19 cellular contexts compared by ENCODE assay signal in genomic region chr12:27984275-27984674, GRCh38. TPM values are rescaled to one million over a fixed set of nuclear protein-coding genes. Genes with fewer than 3 reads are reported as not detected.
DNase-seq lines count a peak whose midpoint lies in the region; ATAC-seq, FAIRE-seq and TF ChIP-seq lines count a peak whose summit lies in the region.
"Had no signal": no experiment of that assay in that cellular context is flagged by ENCODE, and none has a peak within 500 bp of the region (broad histone marks: within the 10 kb centered on the region; RNA-seq: fewer than 3 reads in every experiment).

No MANE protein-coding gene starts in this region.

- no peaks in the 10 kb centered on the region for H3K9me1 ChIP-seq in keratinocyte (ENCODE audit: control insufficient read depth, extremely low read depth, insufficient read depth, low read length)

- CTCF ChIA-PET in activated CD4-positive, alpha-beta memory T cell treated with anti-CD3 and anti-CD28 coated beads for 36 hours (lab: Charles Lee), result no interaction called here

- H3K79me2 ChIP-seq in astrocyte (ENCODE audit: insufficient read depth, low read length), result no peaks in the 10 kb centered on the region
- no peaks in the 10 kb centered on the region for H3K79me2 ChIP-seq in keratinocyte (ENCODE audit: control insufficient read depth, insufficient read depth, low read length)

- no peaks in the 10 kb centered on the region for H3K27me3 ChIP-seq in astrocyte (ENCODE audit: insufficient read depth, low read length)
- H3K27me3 ChIP-seq in keratinocyte (ENCODE audit: control insufficient read depth, extremely low read depth, insufficient read depth, low read length), result no peaks in the 10 kb centered on the region

- H3K27ac ChIP-seq in astrocyte (ENCODE audit: low read depth, low read length), result peak overlapping the region; percentile 70
- peak overlapping the region; percentile 91 for H3K27ac ChIP-seq in keratinocyte (ENCODE audit: control insufficient read depth, insufficient read depth, low read length)
- H3K27ac ChIP-seq in substantia nigra (ENCODE audit: low read depth, low read length, poor library complexity, severe bottlenecking), result no peak overlapping the region

- H3K4me1 ChIP-seq in astrocyte (ENCODE audit: insufficient read depth, low read length) (peaks cover 27% of the 10 kb centered on the region), keratinocyte (ENCODE audit: control insufficient read depth, extremely low read depth, insufficient read depth, low read length) (peaks cover 60% of the 10 kb centered on the region)

- H3K4me1 Mint-ChIP-seq in astrocyte (ENCODE audit: low read depth, unreplicated experiment), result peaks cover 28% of the 10 kb centered on the region
- H3K4me1 Mint-ChIP-seq in activated CD4-positive, alpha-beta memory T cell treated with anti-CD3 and anti-CD28 coated beads for 36 hours (ENCODE audit: low read depth), result no peaks in the 10 kb centered on the region

- peak; percentile 76 for FAIRE-seq in astrocyte (lab: Jason Lieb, UNC)
- peak; percentile 77 for FAIRE-seq in keratinocyte (lab: Jason Lieb, UNC)

- no peaks in the 10 kb centered on the region for H3K27me3 Mint-ChIP-seq in astrocyte (ENCODE audit: low read depth, unreplicated experiment)
- H3K27me3 Mint-ChIP-seq in activated CD4-positive, alpha-beta memory T cell treated with anti-CD3 and anti-CD28 coated beads for 36 hours, result peaks cover 21% of the 10 kb centered on the region

- H3K9me3 ChIP-seq in astrocyte (ENCODE audit: insufficient read depth, low read depth, low read length) (no peaks in the 10 kb centered on the region), keratinocyte (ENCODE audit: control insufficient read depth, low read depth, low read length) (no peaks in the 10 kb centered on the region)

- H2AFZ ChIP-seq in astrocyte (ENCODE audit: low read depth, low read length) (no peak overlapping the region), keratinocyte (ENCODE audit: control insufficient read depth, low read length) (no peak overlapping the region)

- no peaks in the 10 kb centered on the region for H3K36me3 Mint-ChIP-seq in astrocyte (ENCODE audit: low read depth, unreplicated experiment)
- H3K36me3 Mint-ChIP-seq in activated CD4-positive, alpha-beta memory T cell treated with anti-CD3 and anti-CD28 coated beads for 36 hours, result no peaks in the 10 kb centered on the region

- no peak overlapping the region for H3K4me3 Mint-ChIP-seq in astrocyte (ENCODE audit: unreplicated experiment)
- H3K4me3 Mint-ChIP-seq in activated CD4-positive, alpha-beta memory T cell treated with anti-CD3 and anti-CD28 coated beads for 36 hours, result no peak overlapping the region
- H3K4me3 Mint-ChIP-seq: activated T-helper 1 cell treated with anti-CD3 and anti-CD28 coated beads, Interleukin-12 subunit alpha, Interleukin-12 subunit beta, Interleukin-2, Interleukin-4 antibody, amounts not matched to agents 30 ng/mL and 10 ng/mL and 1 ng/mL, durations not matched to agents 14 hours and 24 hours and 36 hours; stimulated activated naive CD8-positive, alpha-beta T cell treated with anti-CD3 and anti-CD28 coated beads, Interleukin-15, Interleukin-2, amounts not matched to agents 100 ng/mL and 50 ng/mL, for 24 hours had no signal

- H3K9ac ChIP-seq in astrocyte (ENCODE audit: low read length), result peak overlapping the region; percentile 62
- no peak overlapping the region for H3K9ac ChIP-seq in keratinocyte (ENCODE audit: control insufficient read depth, extremely low read depth, insufficient read depth, low read length)

- dilution Hi-C loops in keratinocyte (cut with MboI; ENCODE audit: extremely low pct_ligation_motif_present, low sequenced_read_pairs), result no loop called here

- intact Hi-C loops in activated CD4-positive, alpha-beta memory T cell treated with anti-CD3 and anti-CD28 coated beads for 36 hours (cut with micrococcal nuclease), result no loop called here

- POLR2A ChIA-PET in activated CD4-positive, alpha-beta memory T cell treated with anti-CD3 and anti-CD28 coated beads for 36 hours (lab: Charles Lee), result no interaction called here

- no peak for TF ChIP-seq CTCF in astrocyte (IDR thresholded peaks at IDR 0.05; ENCODE audit: insufficient read depth, low read depth, low read length)
- TF ChIP-seq CTCF in keratinocyte (optimal IDR thresholded peaks at IDR 0.05 in 1 of 3, IDR thresholded peaks at IDR 0.05 in 1 of 3, conservative IDR thresholded peaks at IDR 0.05 in 1 of 3; ENCODE audit: extremely low read depth in 1 of 3, insufficient read depth in 2 of 3, low read length in 3 of 3), result no peak

- ATAC-seq in HG03159 (IDR thresholded peaks at IDR 0.05; ENCODE audit: unreplicated experiment), result no peak
- ATAC-seq: HCT116, Panc1 had no signal

- H4K20me1 ChIP-seq in astrocyte (ENCODE audit: insufficient read depth, low read length) (no peaks in the 10 kb centered on the region), keratinocyte (ENCODE audit: control insufficient read depth, extremely low read depth, insufficient read depth, low read length) (no peaks in the 10 kb centered on the region)

- no peaks in the 10 kb centered on the region for H3K36me3 ChIP-seq in astrocyte (ENCODE audit: insufficient read depth, low read length)
- H3K36me3 ChIP-seq in keratinocyte (ENCODE audit: control insufficient read depth in 2 of 2, extremely low read depth in 1 of 2, insufficient read depth in 2 of 2, low read length in 2 of 2), result no peaks in the 10 kb centered on the region

- H3K4me2 ChIP-seq in astrocyte (ENCODE audit: low read length) (peak overlapping the region; percentile 6), keratinocyte (ENCODE audit: control insufficient read depth, extremely low read depth, insufficient read depth, low read depth, low read length) (no peak overlapping the region)

- DNase-seq in AG08396 (ENCODE audit: low spot score) (peak; percentile 67), NCI-H226 (peak; percentile 79), astrocyte (ENCODE audit: low read depth) (peak; percentile 92), keratinocyte (ENCODE audit: low read depth, low spot score) (no peak), substantia nigra (lab: John Stamatoyannopoulos, UW) (no peak), T-helper 2 cell (no peak)
- DNase-seq in activated CD4-positive, alpha-beta memory T cell treated with anti-CD3 and anti-CD28 coated beads for 36 hours, result no peak
- DNase-seq: activated CD4-positive, alpha-beta T cell treated with anti-CD3 and anti-CD28 coated beads, Interleukin-2, amount 50 U/mL, for 4 hours; amniotic stem cell; dermis blood vessel endothelial cell; NCI-H1436 treated with DMSO at 0.1 percent for 48 hours; NCI-H524; nucleus accumbens had no signal

- H3K27ac Mint-ChIP-seq in astrocyte (ENCODE audit: unreplicated experiment), result peak overlapping the region; percentile 85
- no peak overlapping the region for H3K27ac Mint-ChIP-seq in activated CD4-positive, alpha-beta memory T cell treated with anti-CD3 and anti-CD28 coated beads for 36 hours
- H3K27ac Mint-ChIP-seq: activated T-helper 1 cell treated with anti-CD3 and anti-CD28 coated beads, Interleukin-12 subunit alpha, Interleukin-12 subunit beta, Interleukin-2, Interleukin-4 antibody, amounts not matched to agents 30 ng/mL and 10 ng/mL and 1 ng/mL, durations not matched to agents 14 hours and 24 hours and 36 hours; stimulated activated naive CD8-positive, alpha-beta T cell treated with anti-CD3 and anti-CD28 coated beads, Interleukin-15, Interleukin-2, amounts not matched to agents 100 ng/mL and 50 ng/mL, for 24 hours had no signal

- H3K9me3 Mint-ChIP-seq in astrocyte (ENCODE audit: unreplicated experiment), result peaks cover under 1% of the 10 kb centered on the region
- H3K9me3 Mint-ChIP-seq in activated CD4-positive, alpha-beta memory T cell treated with anti-CD3 and anti-CD28 coated beads for 36 hours, result no peaks in the 10 kb centered on the region
- H3K9me3 Mint-ChIP-seq: activated T-helper 1 cell treated with anti-CD3 and anti-CD28 coated beads, Interleukin-12 subunit alpha, Interleukin-12 subunit beta, Interleukin-2, Interleukin-4 antibody, amounts not matched to agents 30 ng/mL and 10 ng/mL and 1 ng/mL, durations not matched to agents 14 hours and 24 hours and 36 hours; stimulated activated naive CD8-positive, alpha-beta T cell treated with anti-CD3 and anti-CD28 coated beads, Interleukin-15, Interleukin-2, amounts not matched to agents 100 ng/mL and 50 ng/mL, for 24 hours had no signal

- H3K4me3 ChIP-seq in astrocyte (ENCODE audit: insufficient read depth, low read depth, low read length) (no peak overlapping the region), keratinocyte (ENCODE audit: control insufficient read depth in 2 of 3, extremely low read depth in 1 of 3, insufficient read depth in 2 of 3, low read depth in 1 of 3, low read length in 3 of 3) (no peak overlapping the region)

RNA-seq across cellular contexts. Expression of gene PTHLH, which starts 11.7 kb away (rescaled TPM):
- 48.5 and 53.5 TPM in 2 replicates for total RNA-seq in astrocyte
- polyA plus RNA-seq in keratinocyte, result 775 to 851 TPM (median 827 TPM) in 3 replicates
- 37.3 TPM for polyA plus RNA-seq in keratinocyte (2011; ENCODE audit: low read depth)
- 464 and 505 TPM in 2 replicates for polyA plus RNA-seq in keratinocyte (2011; cell fraction: cytosol; rRNA removed)
- polyA plus RNA-seq in keratinocyte (2011; cell fraction: nucleus; rRNA removed), result 2,708 and 2,894 TPM in 2 replicates
- 51.1 and 594 TPM in 2 replicates for polyA plus RNA-seq in keratinocyte (2012; ENCODE audit: low replicate concordance)
- polyA minus RNA-seq in keratinocyte, result 141 to 259 TPM (median 248 TPM) in 3 replicates
- polyA minus RNA-seq in keratinocyte (2011; cell fraction: cytosol; rRNA and poly(A)+ RNA removed), result 312 TPM
- 652 and 892 TPM in 2 replicates for polyA minus RNA-seq in keratinocyte (2011; cell fraction: nucleus; rRNA and poly(A)+ RNA removed)
- total RNA-seq in activated CD4-positive, alpha-beta memory T cell treated with anti-CD3 and anti-CD28 coated beads for 36 hours, result under 1 TPM in 1 of 2 experiments, not detected in 1; 0.12 TPM
- total RNA-seq: activated T-helper 1 cell treated with anti-CD3 and anti-CD28 coated beads, Interleukin-12 subunit alpha, Interleukin-12 subunit beta, Interleukin-2, Interleukin-4 antibody, amounts not matched to agents 30 ng/mL and 10 ng/mL and 1 ng/mL, durations not matched to agents 14 hours and 24 hours and 36 hours; dermis blood vessel endothelial cell; T-helper 2 cell treated with Interferon-gamma antibody and Interleukin-4, amounts not matched to agents 100 ng/mL and 5 ng/mL, for 36 hours had no signal

Comparison
In these comparisons a context has a peak if more than half of its experiments do, and no peak if none do; other contexts are left out.
1. DNase-seq: peak in AG08396 (single experiment), NCI-H226 (single experiment) and astrocyte (single experiment); none in keratinocyte (single experiment), substantia nigra (0 of 49), activated CD4-positive, alpha-beta memory T cell treated with anti-CD3 and anti-CD28 coated beads for 36 hours (single experiment) and T-helper 2 cell (0 of 5).
2. RNA of gene PTHLH, which starts 11.7 kb away (total RNA-seq): 48.5 to 53.5 TPM in astrocyte; 0.12 TPM in activated CD4-positive, alpha-beta memory T cell treated with anti-CD3 and anti-CD28 coated beads for 36 hours; every median in the first group is over 10 times any median in the second.